11 cellular contexts compared by ENCODE assay signal in the genomic region with DNA sequence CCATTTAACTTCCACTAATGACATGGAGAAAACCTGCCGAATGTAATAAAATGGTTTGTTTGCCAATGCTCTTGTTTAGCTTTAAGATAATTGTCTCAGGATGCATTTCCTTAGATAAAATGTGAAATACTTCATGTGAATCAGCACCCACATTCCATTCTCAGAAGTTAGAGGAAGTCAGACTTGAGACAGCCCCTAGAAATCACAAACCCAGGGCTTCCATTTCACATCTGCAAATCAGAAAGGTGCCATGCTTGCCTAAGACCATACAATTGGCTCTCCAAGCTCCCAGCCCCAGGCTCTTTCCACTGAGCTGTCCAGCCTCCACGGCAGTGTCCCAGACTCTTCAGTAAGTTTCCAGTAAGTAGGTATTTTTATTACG. TPM values are rescaled to one million over a fixed set of nuclear protein-coding genes. Genes with fewer than 3 reads are reported as not detected.
DNase-seq lines count a peak whose midpoint lies in the region; ATAC-seq and TF ChIP-seq lines count a peak whose summit lies in the region.
"Had no signal": no experiment of that assay in that cellular context is flagged by ENCODE, and none has a peak within 500 bp of the region (broad histone marks: within the 10 kb centered on the region; RNA-seq: fewer than 3 reads in every experiment).

No MANE protein-coding gene starts in this region.

- no peaks in the 10 kb centered on the region for H3K9me3 ChIP-seq in parathyroid adenoma (ENCODE audit: control insufficient read depth, low read length)

- ATAC-seq in HG03571 (IDR thresholded peaks at IDR 0.05; ENCODE audit: unreplicated experiment): no peak
- ATAC-seq: HCT116 had no signal

- H2AFZ ChIP-seq in parathyroid adenoma: no peak overlapping the region

- peak; percentile 96 for DNase-seq in EH (ENCODE audit: low read depth)
- DNase-seq in M059J (ENCODE audit: low read depth): peak; percentile 63
- peak; percentile 66 for DNase-seq in dermis blood vessel endothelial cell
- no peak for DNase-seq in SW 1271 (lab: John Stamatoyannopoulos, UW)
- no peak for DNase-seq in effector CD4-positive, alpha-beta T cell
- DNase-seq: immature natural killer cell, NCI-H82, T1000 had no signal

- H3K4me2 ChIP-seq in parathyroid adenoma (ENCODE audit: low read length): no peak overlapping the region

- no peak overlapping the region for H3K4me3 ChIP-seq in parathyroid adenoma (ENCODE audit: low read depth, low read length)

- H3K79me2 ChIP-seq in parathyroid adenoma: no peaks in the 10 kb centered on the region

- H3K27ac ChIP-seq in parathyroid adenoma: peak overlapping the region; percentile 24

- no peaks in the 10 kb centered on the region for H3K36me3 ChIP-seq in parathyroid adenoma (ENCODE audit: control insufficient read depth, insufficient read depth, low read length)

- H3K4me1 ChIP-seq in parathyroid adenoma: no peaks in the 10 kb centered on the region

- TF ChIP-seq CTCF in parathyroid adenoma (IDR thresholded peaks at IDR 0.05): no peak

- no peaks in the 10 kb centered on the region for H3K27me3 ChIP-seq in parathyroid adenoma (ENCODE audit: control insufficient read depth, insufficient read depth, low read length)

- H3K9ac ChIP-seq in parathyroid adenoma: no peak overlapping the region

RNA-seq across cellular contexts. Expression of gene ADORA2A, which starts 35.6 kb away (rescaled TPM):
- 2.7 and 5.2 TPM in 2 replicates for total RNA-seq in M059J (2014; rRNA removed; shearing (Covaris generic))
- 11.4 and 16.2 TPM in 2 replicates for total RNA-seq in dermis blood vessel endothelial cell

Comparison
In these comparisons a context has a peak if more than half of its experiments do, and no peak if none do; other contexts are left out.
1. DNase-seq: peak in EH (single experiment), M059J (single experiment) and dermis blood vessel endothelial cell (single experiment); none in SW 1271 (0 of 2) and effector CD4-positive, alpha-beta T cell (single experiment).